9 cellular contexts compared by ENCODE assay signal in the genomic region with DNA sequence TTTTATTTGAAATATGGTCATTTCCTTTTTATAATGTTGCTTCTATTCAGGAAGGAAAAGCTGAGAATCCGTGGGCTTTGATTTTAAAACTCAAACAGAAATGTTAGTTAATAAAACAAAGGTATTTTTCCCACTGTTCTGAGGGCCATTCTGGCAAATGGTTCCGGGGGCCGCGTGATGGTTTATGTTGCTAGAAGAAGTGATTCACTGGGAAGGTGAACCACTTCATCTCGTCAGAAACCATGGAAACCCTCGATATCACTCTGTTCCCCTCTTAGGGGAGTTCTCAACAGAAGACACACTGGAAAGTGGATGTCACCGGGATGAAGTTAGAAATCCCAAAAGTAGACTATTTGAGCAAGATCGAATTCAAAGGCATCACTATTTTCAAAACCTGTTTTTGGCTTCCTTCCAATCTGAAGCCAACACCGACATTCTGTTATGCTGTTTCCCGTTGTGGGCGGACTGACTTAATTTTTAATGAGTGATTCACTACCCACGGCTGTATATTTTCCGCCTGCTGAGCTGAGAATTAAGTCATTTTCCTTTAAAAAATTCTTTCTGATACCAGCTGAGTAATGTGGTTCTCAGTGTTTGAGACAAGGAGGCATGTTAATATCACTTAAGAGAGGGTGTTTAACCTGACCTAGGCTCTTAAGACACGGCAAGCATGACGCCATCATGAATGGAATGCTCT.
A peak's percentile ranks its signal among the peaks of the same experiment; 100 is the strongest.
DNase-seq lines count a peak whose midpoint lies in the region; ATAC-seq, FAIRE-seq and TF ChIP-seq lines count a peak whose summit lies in the region.
"Had no signal": no experiment of that assay in that cellular context is flagged by ENCODE, and none has a peak within 500 bp of the region (broad histone marks: within the 10 kb centered on the region; RNA-seq: fewer than 3 reads in every experiment).

No MANE protein-coding gene starts in this region.

- no peaks in the 10 kb centered on the region for H3K9me3 ChIP-seq in heart left ventricle
- no peaks in the 10 kb centered on the region for H3K9me3 ChIP-seq in subcutaneous abdominal adipose tissue (ENCODE audit: control insufficient read depth in 5 of 5, low read length in 5 of 5)

- peaks cover 39% of the 10 kb centered on the region for H3K4me1 Mint-ChIP-seq in activated naive CD8-positive, alpha-beta T cell (ENCODE audit: low read depth)

- no peaks in the 10 kb centered on the region for H3K36me3 ChIP-seq in heart left ventricle
- no peaks in the 10 kb centered on the region for H3K36me3 ChIP-seq in subcutaneous abdominal adipose tissue (ENCODE audit: control insufficient read depth in 5 of 5, insufficient read depth in 5 of 5, low read length in 5 of 5)

- H3K9ac ChIP-seq in subcutaneous abdominal adipose tissue (ENCODE audit: low read length in 5 of 5), result peak overlapping the region in 1 of 5 donors; percentile 39

- H3K27me3 ChIP-seq in heart left ventricle, result no peaks in the 10 kb centered on the region
- H3K27me3 ChIP-seq in subcutaneous abdominal adipose tissue (ENCODE audit: control insufficient read depth in 5 of 5, insufficient read depth in 4 of 5, low read length in 5 of 5), result peaks cover 0 to 5% (median 0%) of the 10 kb centered on the region in 5 donors

- no peaks in the 10 kb centered on the region for H3K27me3 Mint-ChIP-seq in activated naive CD8-positive, alpha-beta T cell

- H3K27ac Mint-ChIP-seq in activated naive CD8-positive, alpha-beta T cell, result peak overlapping the region; percentile 95

- no peak for DNase-seq in heart left ventricle
- no peak for DNase-seq in Right ventricle myocardium inferior (ENCODE audit: missing footprints)
- DNase-seq in lung microvascular endothelial cell (ENCODE audit: low read depth in 2 of 2), result peak; percentile 95 to 96
- no peak for DNase-seq in frontal cortex (ENCODE audit: low spot score in 2 of 2)
- no peak for DNase-seq in midbrain (lab: John Stamatoyannopoulos, UW)
- no peak for DNase-seq in DMS153 (lab: John Stamatoyannopoulos, UW)

- H3K4me1 ChIP-seq in heart left ventricle (peaks cover 3 to 68% (median 55%) of the 10 kb centered on the region in 12 donors), subcutaneous abdominal adipose tissue (ENCODE audit: control insufficient read depth in 5 of 5, insufficient read depth in 5 of 5, low read length in 5 of 5) (peaks cover 4 to 50% (median 28%) of the 10 kb centered on the region in 5 donors)

- ATAC-seq in heart left ventricle (peak in 3 of 4 donors; percentile 49 to 77 (median 67)), Right ventricle myocardium inferior (no peak)

- H3K4me3 ChIP-seq in heart left ventricle (peak overlapping the region in 4 of 12 donors; percentile 3 to 22 (median 9)), subcutaneous abdominal adipose tissue (ENCODE audit: low read depth in 1 of 5, low read length in 5 of 5) (peak overlapping the region in 1 of 5 donors; percentile 11)

- WGBS in heart left ventricle, 4 donors, result 52 to 55% (median 53%) methylated on average over 15 of the region's 15 CpGs

- peak overlapping the region; percentile 80 for H3K4me3 Mint-ChIP-seq in activated naive CD8-positive, alpha-beta T cell

- TF ChIP-seq CTCF in heart left ventricle (IDR thresholded peaks at IDR 0.05), result no peak

- FAIRE-seq in frontal cortex (lab: Jason Lieb, UNC), result no peak
- FAIRE-seq: G401.6 had no signal

- intact Hi-C loops in heart left ventricle (cut with DNase I), result no loop called here
- intact Hi-C loops in Right ventricle myocardium inferior (cut with DNase I), result no loop called here

- H3K27ac ChIP-seq in heart left ventricle (peak overlapping the region in 11 of 12 donors; percentile 17 to 80 (median 59)), subcutaneous abdominal adipose tissue (ENCODE audit: low read depth, low read length) (peak overlapping the region; percentile 70)

- no peak for TF ChIP-seq POLR2A in heart left ventricle (IDR thresholded peaks at IDR 0.05)

- no peaks in the 10 kb centered on the region for H3K36me3 Mint-ChIP-seq in activated naive CD8-positive, alpha-beta T cell

- no peaks in the 10 kb centered on the region for H3K9me3 Mint-ChIP-seq in activated naive CD8-positive, alpha-beta T cell (ENCODE audit: low read depth)

Comparison
In these comparisons a context has a peak if more than half of its experiments do, and no peak if none do; other contexts are left out.
1. DNase-seq: peak in lung microvascular endothelial cell (2 of 2); none in heart left ventricle (0 of 5), Right ventricle myocardium inferior (single experiment), frontal cortex (0 of 2), midbrain (single experiment) and DMS153 (single experiment).